27 cellular contexts compared by ENCODE assay signal in the genomic region with DNA sequence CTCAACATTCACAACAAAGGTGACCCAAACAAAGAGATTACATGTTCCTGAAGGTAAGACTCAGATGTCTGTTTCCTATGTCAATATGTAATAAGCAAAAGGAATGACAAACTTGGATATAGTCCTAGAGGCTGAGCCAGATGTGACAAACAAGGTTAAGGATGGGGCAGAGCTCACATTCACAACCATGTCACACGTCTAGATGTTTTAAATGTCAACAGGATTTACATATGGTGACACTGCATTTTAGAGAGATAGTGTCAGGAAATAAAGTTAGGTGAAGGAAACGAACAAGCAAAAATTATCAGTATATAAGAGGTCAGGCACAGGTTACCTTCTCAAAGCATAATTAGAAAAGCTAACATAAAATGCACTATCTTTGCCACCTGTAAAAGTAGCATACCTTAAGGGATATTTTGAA. TPM values are rescaled to one million over a fixed set of nuclear protein-coding genes. Genes with fewer than 3 reads are reported as not detected.
"Had no signal": no experiment of that assay in that cellular context is flagged by ENCODE, and none has a peak within 500 bp of the region (broad histone marks: within the 10 kb centered on the region; RNA-seq: fewer than 3 reads in every experiment).

No MANE protein-coding gene starts in this region.

- FAIRE-seq: keratinocyte, urothelium cell line had no signal

- H3K27me3 ChIP-seq: ovary, right atrium auricular region, testis, thyroid gland, transverse colon, upper lobe of left lung had no signal

- H3K27ac ChIP-seq: heart right ventricle, hepatocyte, left lung, ovary, right atrium auricular region, skin epidermis, stomach, testis, thyroid gland, transverse colon, upper lobe of left lung had no signal

- H3K4me2 ChIP-seq: hepatocyte had no signal

- H3K4me1 ChIP-seq: heart right ventricle, left lung, right atrium auricular region, stomach, testis, thyroid gland, transverse colon, upper lobe of left lung had no signal

- H2AFZ ChIP-seq: hepatocyte had no signal

- H3K79me2 ChIP-seq: hepatocyte had no signal

- DNase-seq: heart right ventricle; kidney glomerular epithelial cell; left cardiac atrium; left lung; midbrain; mucosa of descending colon; naive thymus-derived CD4-positive, alpha-beta T cell; ovary; stimulated activated CD4-positive, alpha-beta T cell treated with anti-CD3 and anti-CD28 coated beads, Interleukin-12 subunit alpha, Interleukin-12 subunit beta, amount 100 ng/mL, for 4 hours; stimulated activated CD4-positive, alpha-beta T cell treated with anti-CD3 and anti-CD28 coated beads, Interleukin-15, amount 100 ng/mL, for 24 hours; stimulated activated CD4-positive, alpha-beta T cell treated with anti-CD3 and anti-CD28 coated beads, Interleukin-2, amount 100 ng/mL, for 24 hours; stimulated activated CD4-positive, alpha-beta T cell treated with anti-CD3 and anti-CD28 coated beads, Interleukin-4, amount 100 ng/mL, for 1 hour; stimulated activated naive B cell treated with anti-CD40 and anti-IgM and Interleukin-4, amounts not matched to agents 10 μg/mL and 1 μg/mL and 100 μg/mL, for 72 hours; stimulated activated naive CD8-positive, alpha-beta T cell treated with anti-CD3 and anti-CD28 coated beads, Interleukin-15, Interleukin-2, amounts not matched to agents 100 U/mL and 50 U/mL, for 24 hours; stomach; testis; thyroid gland; transverse colon; upper lobe of left lung had no signal

- H3K36me3 ChIP-seq: heart right ventricle, left lung, ovary, right atrium auricular region, stomach, thyroid gland, transverse colon, upper lobe of left lung had no signal

- H3K4me3 ChIP-seq: heart right ventricle, hepatocyte, left lung, lung, mucosa of descending colon, ovary, right atrium auricular region, skin epidermis, stomach, testis, thyroid gland, transverse colon, upper lobe of left lung had no signal

- H3K9me3 ChIP-seq: heart right ventricle, left lung, mucosa of descending colon, ovary, right atrium auricular region, stomach, testis, thyroid gland, transverse colon, upper lobe of left lung had no signal

- ATAC-seq: heart right ventricle; left cardiac atrium; left lung; mucosa of descending colon; naive thymus-derived CD4-positive, alpha-beta T cell; natural killer cell treated with Interleukin-12 subunit alpha and Interleukin-12 subunit beta and Interleukin-15 and Interleukin-18, amount 100 ng/mL, for 72 hours; sciatic nerve; stimulated activated naive B cell treated with anti-CD40 and anti-IgM and Interleukin-4, amounts not matched to agents 10 μg/mL and 1 μg/mL and 100 μg/mL, for 72 hours; stimulated activated naive CD8-positive, alpha-beta T cell treated with anti-CD3 and anti-CD28 coated beads, Interleukin-15, Interleukin-2, amounts not matched to agents 100 U/mL and 50 U/mL, for 24 hours had no signal

RNA-seq across cellular contexts. Expression of gene RELN, which starts 8.4 kb away (rescaled TPM):
- total RNA-seq: naive thymus-derived CD4-positive, alpha-beta T cell; natural killer cell treated with Interleukin-12 subunit alpha and Interleukin-12 subunit beta and Interleukin-15 and Interleukin-18, amount 100 ng/mL, for 72 hours had no signal
- polyA plus RNA-seq: keratinocyte; naive thymus-derived CD4-positive, alpha-beta T cell had no signal
